ENCODE assay signal across 24 cellular contexts in the genomic region with DNA sequence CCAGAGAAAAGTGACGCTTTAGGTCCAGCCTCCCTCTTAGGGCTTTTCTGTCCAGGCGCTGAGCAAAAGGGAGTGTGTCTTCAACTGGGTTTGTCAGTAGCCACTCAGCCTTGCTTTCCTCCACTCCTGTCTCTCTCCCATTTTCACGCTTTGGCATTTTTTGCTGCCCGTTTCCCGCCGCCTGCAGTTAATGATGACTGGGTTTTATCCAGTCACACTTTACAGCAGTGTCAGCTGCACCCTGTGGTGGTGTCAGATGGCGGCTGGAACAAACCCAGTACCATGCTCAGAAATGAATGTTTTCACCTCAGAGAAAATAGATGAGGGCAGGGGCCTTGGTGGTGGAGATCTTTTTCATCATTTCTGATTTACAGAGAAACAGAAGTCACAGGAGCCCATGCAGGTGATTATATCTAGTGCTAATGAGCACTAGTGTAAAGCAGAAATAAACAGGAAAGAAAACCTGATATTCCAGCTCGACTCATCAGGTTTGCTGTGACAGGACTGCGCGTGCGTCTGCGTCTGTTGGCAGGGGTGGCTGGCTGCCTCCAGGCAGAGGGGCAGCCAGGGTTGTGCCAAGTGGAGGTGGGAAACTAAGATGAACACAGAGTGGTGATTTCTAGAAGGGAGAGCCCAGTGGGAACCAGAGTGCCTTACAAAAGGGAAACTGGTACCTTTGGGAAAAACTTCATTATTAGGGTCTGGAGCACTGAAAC.
DNase-seq lines count a peak whose midpoint lies in the region; ATAC-seq, FAIRE-seq and TF ChIP-seq lines count a peak whose summit lies in the region.
"Had no signal": no experiment of that assay in that cellular context is flagged by ENCODE, and none has a peak within 500 bp of the region (broad histone marks: within the 10 kb centered on the region; RNA-seq: fewer than 3 reads in every experiment).

No MANE protein-coding gene starts in this region.

- no peak overlapping the region for H3K27ac ChIP-seq in K562 (ENCODE audit: extremely low read depth, low read depth, low read length)
- peak overlapping the region in 9 of 10 donors; percentile 21 to 79 (median 66) for H3K27ac ChIP-seq in heart right ventricle
- no peak overlapping the region for H3K27ac ChIP-seq in small intestine (ENCODE audit: low read depth in 1 of 2, low read length in 1 of 2)
- no peak overlapping the region for H3K27ac ChIP-seq in gastrocnemius medialis
- H3K27ac ChIP-seq: 22Rv1, KMS-11, PC-9, SJSA1 had no signal

- no peaks in the 10 kb centered on the region for H3K79me2 ChIP-seq in K562 (ENCODE audit: control insufficient read depth, insufficient read depth, low read length)

- no peak overlapping the region for H3K4me3 ChIP-seq in K562
- H3K4me3 ChIP-seq in heart right ventricle = no peak overlapping the region
- no peak overlapping the region for H3K4me3 ChIP-seq in small intestine (ENCODE audit: low read depth in 1 of 2, low read length in 2 of 2)
- no peak overlapping the region for H3K4me3 ChIP-seq in gastrocnemius medialis
- H3K4me3 ChIP-seq: PC-9, SJSA1 had no signal

- TF ChIP-seq CTCF in K562 (IDR thresholded peaks at IDR 0.05 in 2 of 3, conservative IDR thresholded peaks at IDR 0.05 in 1 of 3; ENCODE audit: insufficient read depth in 2 of 3, low read depth in 1 of 3, low read length in 3 of 3) (no peak), heart right ventricle (IDR thresholded peaks at IDR 0.05) (no peak), gastrocnemius medialis (IDR thresholded peaks at IDR 0.05 in 4 of 5, conservative IDR thresholded peaks at IDR 0.05 in 1 of 5) (no peak)

- H3K4me1 ChIP-seq in K562 (replicated peaks in 1 of 2; ENCODE audit: control insufficient read depth in 2 of 2, insufficient read depth in 2 of 2, low read length in 2 of 2) (no peaks in the 10 kb centered on the region), heart right ventricle (peaks cover 4 to 70% (median 39%) of the 10 kb centered on the region in 9 donors), small intestine (ENCODE audit: control insufficient read depth in 2 of 2, insufficient read depth in 1 of 2, low read depth in 1 of 2, low read length in 1 of 2) (no peaks in the 10 kb centered on the region), gastrocnemius medialis (no peaks in the 10 kb centered on the region)

- H2AFZ ChIP-seq in K562 (ENCODE audit: low read depth, low read length) = no peak overlapping the region
- H2AFZ ChIP-seq: PC-9 had no signal

- DNase-seq in NCI-H1092 treated with DMSO at 0.1 percent for 48 hours (lab: John Stamatoyannopoulos, UW) = peak; percentile 23
- no peak for DNase-seq in NCI-H1092 (lab: John Stamatoyannopoulos, UW)
- DNase-seq in K562 (ENCODE audit: extremely low read depth in 1 of 4, low spot score in 3 of 4) = no peak
- peak; percentile 36 to 43 for DNase-seq in heart right ventricle
- DNase-seq in pons (ENCODE audit: low spot score) = peak; percentile 36
- DNase-seq in small intestine = no peak
- no peak for DNase-seq in gastrocnemius medialis
- DNase-seq: activated CD4-positive, alpha-beta T cell treated with anti-CD3 and anti-CD28 coated beads, Interleukin-2, amount 50 U/mL, for 1 hour; activated CD8-positive, alpha-beta memory T cell treated with anti-CD3 and anti-CD28 coated beads, Interleukin-2, amount 50 U/mL, for 4 hours; activated naive CD8-positive, alpha-beta T cell treated with anti-CD3 and anti-CD28 coated beads, Interleukin-2, amount 10 ng/mL, durations not matched to agents 7 days and 5 days; AML-193; COR-L47; foreskin melanocyte; GOT3; NCI-H1048; NCI-H82; PC-9; stimulated activated CD8-positive, alpha-beta memory T cell treated with anti-CD3 and anti-CD28 coated beads, Interleukin-4, amount 100 ng/mL, for 48 hours; T-helper 17 cell had no signal

- H3K4me2 ChIP-seq in K562 (ENCODE audit: insufficient read depth, low read length) = no peak overlapping the region
- H3K4me2 ChIP-seq: KMS-11, PC-9 had no signal

- POLR2A ChIA-PET in K562 (lab: Yijun Ruan, JAX) = interaction anchor here (0.6 to 1.1 kb wide), 2 partner anchors 20 to 27 kb away, joined by 3 read pairs; no protein-coding TSS in a partner anchor

- H3K9me3 ChIP-seq in K562 (replicated peaks; ENCODE audit: control insufficient read depth, insufficient read depth, low read depth, low read length) (no peaks in the 10 kb centered on the region), heart right ventricle (no peaks in the 10 kb centered on the region), small intestine (ENCODE audit: control insufficient read depth, low read depth) (no peaks in the 10 kb centered on the region), gastrocnemius medialis (no peaks in the 10 kb centered on the region)
- H3K9me3 ChIP-seq: SJSA1 had no signal

- FAIRE-seq in K562 (lab: Jason Lieb, UNC) = no peak
- no peak for FAIRE-seq in small intestine (lab: Jason Lieb, UNC)

- CTCF ChIA-PET in K562 (lab: Yijun Ruan, JAX; ENCODE audit: low intra/inter-chr PET ratio) = no interaction called here

- no peaks in the 10 kb centered on the region for H3K9me1 ChIP-seq in K562 (ENCODE audit: control insufficient read depth, insufficient read depth, low read length)

- intact Hi-C loops in K562 (cut with micrococcal nuclease) = no loop called here
- intact Hi-C loops in heart right ventricle (cut with DNase I) = no loop called here
- intact Hi-C loops in gastrocnemius medialis (cut with DNase I; ENCODE audit: low total_unique reads) = no loop called here

- H4K20me1 ChIP-seq in K562 (replicated peaks; ENCODE audit: control insufficient read depth, insufficient read depth, low read length) = no peaks in the 10 kb centered on the region

- TF ChIP-seq POLR2A in K562 (conservative IDR thresholded peaks at IDR 0.05) (no peak), gastrocnemius medialis (IDR thresholded peaks at IDR 0.05) (no peak)

- no peak overlapping the region for H3K9ac ChIP-seq in K562 (ENCODE audit: insufficient read depth in 1 of 2, low read depth in 2 of 2, low read length in 2 of 2)
- H3K9ac ChIP-seq: KMS-11 had no signal

- in situ Hi-C loops in K562 (cut with MboI) = no loop called here
- in situ Hi-C loops in gastrocnemius medialis (cut with MboI; ENCODE audit: low sequenced_read_pairs in 4 of 4) = no loop called here

- no peak for ATAC-seq in K562
- ATAC-seq in heart right ventricle = peak; percentile 67 to 84 (median 75)
- ATAC-seq in GM18870 (IDR thresholded peaks at IDR 0.05; ENCODE audit: unreplicated experiment) = no peak
- ATAC-seq in gastrocnemius medialis = no peak
- ATAC-seq: natural killer cell treated with Interleukin-12 subunit alpha and Interleukin-12 subunit beta and Interleukin-15 and Interleukin-18, amount 100 ng/mL, for 72 hours; T-helper 17 cell had no signal

- TF ChIP-seq EP300 in K562 (IDR thresholded peaks at IDR 0.05; ENCODE audit: low read length) = no peak

- H3K27me3 ChIP-seq in K562 (ENCODE audit: control insufficient read depth in 2 of 2, insufficient read depth in 2 of 2, low read length in 2 of 2) = peaks cover 25 to 38% of the 10 kb centered on the region in 2 experiments
- no peaks in the 10 kb centered on the region for H3K27me3 ChIP-seq in heart right ventricle
- no peaks in the 10 kb centered on the region for H3K27me3 ChIP-seq in small intestine (ENCODE audit: control insufficient read depth in 2 of 2, insufficient read depth in 2 of 2, low read length in 2 of 2)
- H3K27me3 ChIP-seq in gastrocnemius medialis = peaks cover 0 to 3% (median 0%) of the 10 kb centered on the region in 3 donors
- H3K27me3 ChIP-seq: SJSA1 had no signal

- no peak for TF ChIP-seq RAD21 in K562 (CRISPR knock-in tag; conservative IDR thresholded peaks at IDR 0.05 in 1 of 2, IDR thresholded peaks at IDR 0.05 in 1 of 2)

- H3K36me3 ChIP-seq in K562 (ENCODE audit: control insufficient read depth, insufficient read depth, low read length) = no peaks in the 10 kb centered on the region
- no peaks in the 10 kb centered on the region for H3K36me3 ChIP-seq in heart right ventricle
- no peaks in the 10 kb centered on the region for H3K36me3 ChIP-seq in small intestine (ENCODE audit: control insufficient read depth in 2 of 2, insufficient read depth in 2 of 2, low read length in 2 of 2)
- no peaks in the 10 kb centered on the region for H3K36me3 ChIP-seq in gastrocnemius medialis

- WGBS in K562 (ENCODE audit: insufficient coverage, low coverage, missing lambda C conversion rate) = 4% methylated on average over 12 of the region's 12 CpGs
- 47 to 62% methylated on average over 12 of the region's 12 CpGs for WGBS in heart right ventricle, 2 donors
- 94 to 95% (median 95%) methylated on average over 12 of the region's 12 CpGs for WGBS in small intestine, 3 donors

- no TSS peak for BruUV-seq in K562 (replicated peaks; lab: Mats Ljungman, UMichigan)

TF ChIP-seq in K562, 482 proteins besides CTCF, POLR2A, EP300 and RAD21:
- TF ChIP-seq NRF1 (conservative IDR thresholded peaks at IDR 0.05 in 1 of 2, IDR thresholded peaks at IDR 0.05 in 1 of 2) (0 out of 4 replicates have a peak, but pooled peaks have one; percentile 16 to 23), PCBP2 (IDR thresholded peaks at IDR 0.05; ENCODE audit: low read depth, low read length, poor library complexity, severe bottlenecking) (no peak), SREBF1 (IDR thresholded peaks at IDR 0.05; ENCODE audit: borderline replicate concordance, low read depth, low read length) (no peak)

Comparison
In these comparisons a context has a peak if more than half of its experiments do, and no peak if none do; other contexts are left out.
1. DNase-seq: peak in NCI-H1092 treated with DMSO at 0.1 percent for 48 hours (single experiment), heart right ventricle (2 of 2) and pons (single experiment); none in NCI-H1092 (single experiment), K562 (0 of 4), small intestine (single experiment) and gastrocnemius medialis (0 of 2).
2. ATAC-seq: peak in heart right ventricle (8 of 8); none in K562 (single experiment), GM18870 (single experiment) and gastrocnemius medialis (0 of 2).
3. H3K27ac ChIP-seq: peak in heart right ventricle (9 of 10); none in K562 (single experiment), small intestine (0 of 2) and gastrocnemius medialis (0 of 4).